In genomic region chr5:31366941-31367340, GRCh38 we compare ENCODE assay signal across 25 cellular contexts.
DNase-seq lines count a peak whose midpoint lies in the region; ATAC-seq and TF ChIP-seq lines count a peak whose summit lies in the region.
"Had no signal": no experiment of that assay in that cellular context is flagged by ENCODE, and none has a peak within 500 bp of the region (broad histone marks: within the 10 kb centered on the region; RNA-seq: fewer than 3 reads in every experiment).

No MANE protein-coding gene starts in this region.

- ATAC-seq in Right ventricle myocardium superior (ENCODE audit: poor library complexity) = peak; percentile 29
- no peak for ATAC-seq in left cardiac atrium
- ATAC-seq in GM21723 (IDR thresholded peaks at IDR 0.05; ENCODE audit: unreplicated experiment) = no peak
- ATAC-seq in CD4-positive, alpha-beta T cell (ENCODE audit: poor library complexity) = no peak
- ATAC-seq: left lobe of liver had no signal

- no peaks in the 10 kb centered on the region for H3K36me3 Mint-ChIP-seq in CD4-positive, alpha-beta T cell (ENCODE audit: low read depth)

- POLR2A ChIA-PET in CD4-positive, alpha-beta T cell (lab: Charles Lee) = no interaction called here

- no peak for TF ChIP-seq EP300 in suprapubic skin (IDR thresholded peaks at IDR 0.05)

- TF ChIP-seq CTCF in thyroid gland (IDR thresholded peaks at IDR 0.05) (no peak), suprapubic skin (IDR thresholded peaks at IDR 0.05) (no peak)
- no peak for TF ChIP-seq CTCF in CD4-positive, alpha-beta T cell (IDR thresholded peaks at IDR 0.05)

- H3K4me3 ChIP-seq in thyroid gland (replicated peaks in 1 of 3) (no peak overlapping the region), suprapubic skin (no peak overlapping the region)
- H3K4me3 ChIP-seq: BLaER1 treated with 17β-estradiol and CSF1 and Interleukin-3, amounts not matched to agents 10 nM and 100 nM; breast epithelium; vagina had no signal

- H3K4me1 Mint-ChIP-seq in CD4-positive, alpha-beta T cell (ENCODE audit: low read depth) = no peaks in the 10 kb centered on the region
- H3K4me1 Mint-ChIP-seq: activated CD4-positive, alpha-beta T cell treated with anti-CD3 and anti-CD28 coated beads, Interleukin-2, amount 10 ng/mL, durations not matched to agents 7 days and 5 days; neural crest cell had no signal

- 27 to 28% methylated on average over 5 of the region's 5 CpGs for WGBS in thyroid gland, 2 donors
- 46% methylated on average over 5 of the region's 5 CpGs for WGBS in suprapubic skin

- intact Hi-C loops in Right ventricle myocardium superior (cut with DNase I) (no loop called here), left cardiac atrium (cut with DNase I) (no loop called here), thyroid gland (cut with DNase I) (no loop called here)
- intact Hi-C loops in CD4-positive, alpha-beta T cell (cut with DNase I, micrococcal nuclease) = no loop called here

- H3K9me3 Mint-ChIP-seq in CD4-positive, alpha-beta T cell = no peaks in the 10 kb centered on the region
- H3K9me3 Mint-ChIP-seq: activated CD4-positive, alpha-beta T cell treated with anti-CD3 and anti-CD28 coated beads, Interleukin-2, amount 10 ng/mL, durations not matched to agents 7 days and 5 days had no signal

- CTCF ChIA-PET in CD4-positive, alpha-beta T cell (lab: Charles Lee) = no interaction called here

- H3K9me3 ChIP-seq in thyroid gland (no peaks in the 10 kb centered on the region), suprapubic skin (no peaks in the 10 kb centered on the region)
- H3K9me3 ChIP-seq in CD4-positive, alpha-beta T cell (ENCODE audit: control insufficient read depth, low read length) = no peaks in the 10 kb centered on the region
- H3K9me3 ChIP-seq: breast epithelium, vagina had no signal

- H3K4me1 ChIP-seq in thyroid gland (peaks cover 0 to 8% of the 10 kb centered on the region in 2 donors), suprapubic skin (no peaks in the 10 kb centered on the region)
- H3K4me1 ChIP-seq: breast epithelium, vagina had no signal

- H3K27me3 ChIP-seq in thyroid gland (no peaks in the 10 kb centered on the region), suprapubic skin (no peaks in the 10 kb centered on the region)
- H3K27me3 ChIP-seq in CD4-positive, alpha-beta T cell (ENCODE audit: control insufficient read depth, insufficient read depth, low read length) = no peaks in the 10 kb centered on the region
- H3K27me3 ChIP-seq: BLaER1 treated with 17β-estradiol and CSF1 and Interleukin-3, amounts not matched to agents 10 nM and 100 nM; breast epithelium; vagina had no signal

- no peak overlapping the region for H3K27ac ChIP-seq in thyroid gland
- no peak overlapping the region for H3K27ac ChIP-seq in suprapubic skin
- H3K27ac ChIP-seq in CD4-positive, alpha-beta T cell (ENCODE audit: low read depth, low read length) = no peak overlapping the region
- H3K27ac ChIP-seq: BLaER1 treated with 17β-estradiol and CSF1 and Interleukin-3, amounts not matched to agents 10 nM and 100 nM; breast epithelium; vagina; VCaP had no signal

- no peak overlapping the region for H3K4me3 Mint-ChIP-seq in CD4-positive, alpha-beta T cell
- H3K4me3 Mint-ChIP-seq: activated CD4-positive, alpha-beta T cell treated with anti-CD3 and anti-CD28 coated beads, Interleukin-2, amount 10 ng/mL, durations not matched to agents 7 days and 5 days; neural crest cell; T-helper 1 cell treated with Interleukin-12 subunit alpha and Interleukin-12 subunit beta and Interleukin-4 antibody, amounts not matched to agents 30 μg/mL and 1 μg/mL, for 36 hours had no signal

- TF ChIP-seq POLR2A in thyroid gland (IDR thresholded peaks at IDR 0.05) (no peak), suprapubic skin (IDR thresholded peaks at IDR 0.05) (no peak)

- no peak for DNase-seq in Right ventricle myocardium superior
- DNase-seq in left cardiac atrium = no peak
- DNase-seq in astrocyte of the hippocampus (ENCODE audit: low read depth, low spot score) = peak; percentile 53
- peak; percentile 17 for DNase-seq in kidney glomerular epithelial cell (lab: John Stamatoyannopoulos, UW)
- peak; percentile 11 to 46 for DNase-seq in thyroid gland
- DNase-seq in suprapubic skin (ENCODE audit: low spot score in 2 of 2) = no peak
- no peak for DNase-seq in CD4-positive, alpha-beta T cell
- DNase-seq: 8988T; activated CD4-positive, alpha-beta T cell treated with anti-CD3 and anti-CD28 coated beads, Interleukin-2, amount 10 ng/mL, durations not matched to agents 7 days and 5 days; KBM-7; midbrain; MV-4-11; NCI-H1694 treated with DMSO at 0.1 percent for 48 hours; NCI-H748 treated with DMSO at 0.1 percent for 48 hours; OCI-M1; stimulated activated CD8-positive, alpha-beta memory T cell treated with anti-CD3 and anti-CD28 coated beads, Interleukin-4, amount 100 ng/mL, for 48 hours had no signal

- H3K27ac Mint-ChIP-seq in CD4-positive, alpha-beta T cell = no peak overlapping the region
- H3K27ac Mint-ChIP-seq: activated CD4-positive, alpha-beta T cell treated with anti-CD3 and anti-CD28 coated beads, Interleukin-2, amount 10 ng/mL, durations not matched to agents 7 days and 5 days; activated T-helper 2 cell treated with anti-CD3 and anti-CD28 coated beads, Interferon-gamma antibody, Interleukin-2, Interleukin-4, amounts not matched to agents 10 μg/mL and 5 μg/mL and 100 μg/mL, durations not matched to agents 14 hours and 24 hours and 36 hours; T-helper 1 cell treated with Interleukin-12 subunit alpha and Interleukin-12 subunit beta and Interleukin-4 antibody, amounts not matched to agents 30 μg/mL and 1 μg/mL, for 36 hours had no signal

- H3K36me3 ChIP-seq in thyroid gland (no peaks in the 10 kb centered on the region), suprapubic skin (no peaks in the 10 kb centered on the region)
- H3K36me3 ChIP-seq: BLaER1 treated with 17β-estradiol and CSF1 and Interleukin-3, amounts not matched to agents 10 nM and 100 nM; breast epithelium; vagina had no signal

- peaks cover 47% of the 10 kb centered on the region for H3K27me3 Mint-ChIP-seq in CD4-positive, alpha-beta T cell

Comparison
In these comparisons a context has a peak if more than half of its experiments do, and no peak if none do; other contexts are left out.
1. DNase-seq: peak in astrocyte of the hippocampus (single experiment), kidney glomerular epithelial cell (single experiment) and thyroid gland (2 of 2); none in Right ventricle myocardium superior (single experiment), left cardiac atrium (single experiment), suprapubic skin (0 of 2) and CD4-positive, alpha-beta T cell (0 of 10).